ENCODE assay signal across 1 cellular context in genomic region chr17:36544049-36544319, GRCh38.
TF ChIP-seq lines count a peak whose summit lies in the region.

No MANE protein-coding gene starts in this region.

TF ChIP-seq in GM12878, 131 proteins besides CTCF, POLR2A, EP300 and RAD21:
- TF ChIP-seq MEF2A (IDR thresholded peaks at IDR 0.05; ENCODE audit: insufficient read depth, low read depth, low read length) = no peak
- TF ChIP-seq NBN (IDR thresholded peaks at IDR 0.05) = 0 out of 2 replicates have a peak, but pooled peaks have one; percentile 41
- TF ChIP-seq CHD1 (IDR thresholded peaks at IDR 0.05; ENCODE audit: low read depth, low read length) = no peak
- no peak for TF ChIP-seq BRCA1 (IDR thresholded peaks at IDR 0.05; ENCODE audit: low read depth, low read length)
- TF ChIP-seq BCL3 (IDR thresholded peaks at IDR 0.05; ENCODE audit: borderline replicate concordance, insufficient read depth, low read depth, low read length, poor library complexity, severe bottlenecking) = no peak
- no peak for TF ChIP-seq E2F8 (IDR thresholded peaks at IDR 0.05; ENCODE audit: low read depth, partially characterized antibody)
- no peak for TF ChIP-seq JUND (IDR thresholded peaks at IDR 0.05; ENCODE audit: low read depth, low read length)
- TF ChIP-seq IKZF2 (IDR thresholded peaks at IDR 0.05) = peak in 1 of 2 experiments; percentile 12; a peak in 2 of 4 replicates
- TF ChIP-seq GATAD2B (conservative IDR thresholded peaks at IDR 0.05; ENCODE audit: low read depth) = no peak
- no peak for TF ChIP-seq USF2 (IDR thresholded peaks at IDR 0.05; ENCODE audit: borderline replicate concordance, low read depth, low read length)
- TF ChIP-seq BACH1 (IDR thresholded peaks at IDR 0.05; ENCODE audit: borderline replicate concordance) = no peak
- TF ChIP-seq HSF1 (IDR thresholded peaks at IDR 0.05; ENCODE audit: low read depth, low read length) = no peak
- TF ChIP-seq SKIL (IDR thresholded peaks at IDR 0.05; ENCODE audit: low read depth, poor library complexity, severe bottlenecking) = peak; percentile 34
- 0 out of 2 replicates have a peak, but pooled peaks have one; percentile 8 for TF ChIP-seq BCL11A (IDR thresholded peaks at IDR 0.05; ENCODE audit: low read depth, low read length)
- TF ChIP-seq MYB (IDR thresholded peaks at IDR 0.05; ENCODE audit: borderline replicate concordance, low read depth, low read length) = no peak
- no peak for TF ChIP-seq SIX5 (IDR thresholded peaks at IDR 0.05; ENCODE audit: low read depth, low read length, severe bottlenecking)
- TF ChIP-seq NFXL1 (IDR thresholded peaks at IDR 0.05; ENCODE audit: borderline replicate concordance) = no peak
- TF ChIP-seq SUPT20H (IDR thresholded peaks at IDR 0.05; ENCODE audit: borderline replicate concordance, control insufficient read depth, low read depth, low read length) = no peak
- 0 out of 2 replicates have a peak, but pooled peaks have one; percentile 16 for TF ChIP-seq POLR2AphosphoS2 (IDR thresholded peaks at IDR 0.05; ENCODE audit: low read depth, low read length)
- no peak for TF ChIP-seq SIN3A (IDR thresholded peaks at IDR 0.05; ENCODE audit: low read depth, low read length)
- TF ChIP-seq KDM1A (IDR thresholded peaks at IDR 0.05; ENCODE audit: borderline replicate concordance) = no peak
- TF ChIP-seq RBBP5 (conservative IDR thresholded peaks at IDR 0.05) = no peak
- TF ChIP-seq SPI1 (IDR thresholded peaks at IDR 0.05; ENCODE audit: borderline replicate concordance, insufficient read depth, low read depth, low read length) = 0 out of 2 replicates have a peak, but pooled peaks have one; percentile 3
- peak; percentile 26; the same call in 1 of the 2 replicates for TF ChIP-seq RUNX3 (IDR thresholded peaks at IDR 0.05; ENCODE audit: low read length)
- no peak for TF ChIP-seq KLF5 (IDR thresholded peaks at IDR 0.05; ENCODE audit: partially characterized antibody)
- TF ChIP-seq POLR2AphosphoS5 (IDR thresholded peaks at IDR 0.05; ENCODE audit: low read length) = peak; percentile 77; the same call in 1 of the 2 replicates
- no peak for TF ChIP-seq E2F4 (IDR thresholded peaks at IDR 0.05; ENCODE audit: low read depth, low read length)
- no peak for TF ChIP-seq ZNF622 (IDR thresholded peaks at IDR 0.05)
- TF ChIP-seq SP1 (IDR thresholded peaks at IDR 0.05; ENCODE audit: low read depth, low read length) = no peak
- no peak for TF ChIP-seq NR2F1 (conservative IDR thresholded peaks at IDR 0.05)
TF ChIP-seq in GM12878: peak in this region for 8.
